Comparison of ENCODE assay signal across 8 cellular contexts in genomic region chr11:75639752-75640151, GRCh38. TPM values are rescaled to one million over a fixed set of nuclear protein-coding genes. Genes with fewer than 3 reads are reported as not detected.
DNase-seq lines count a peak whose midpoint lies in the region; ATAC-seq and TF ChIP-seq lines count a peak whose summit lies in the region.

No MANE protein-coding gene starts in this region.

- no peak overlapping the region for H3K4me3 ChIP-seq in GM23338
- H3K4me3 ChIP-seq in choroid plexus epithelial cell (ENCODE audit: low read depth, low read length) = no peak overlapping the region
- no peak overlapping the region for H3K4me3 ChIP-seq in lower lobe of right lung

- peaks cover 14% of the 10 kb centered on the region; the same call in 2 of the 3 replicates for H3K4me1 Mint-ChIP-seq in GM23338

- H3K4me3 Mint-ChIP-seq in GM23338 = no peak overlapping the region

- no peaks in the 10 kb centered on the region for H3K9me3 ChIP-seq in lower lobe of right lung

- H3K36me3 Mint-ChIP-seq in GM23338 (ENCODE audit: low read depth) = no peaks in the 10 kb centered on the region

- H4K20me1 ChIP-seq in GM23338 (replicated peaks; ENCODE audit: insufficient read depth) = no peaks in the 10 kb centered on the region

- DNase-seq in GM23338 (ENCODE audit: low spot score) (no peak), NCI-H524 treated with DMSO at 0.1 percent for 48 hours (lab: John Stamatoyannopoulos, UW) (peak; percentile 96), choroid plexus epithelial cell (ENCODE audit: low read depth) (peak; percentile 77), lower lobe of right lung (peak; percentile 89), ureter (ENCODE audit: low spot score) (peak; percentile 72)
- DNase-seq in activated T-cell treated with anti-CD3 and anti-CD28 coated beads, Interleukin-2, amount 50 U/mL, for 48 hours = no peak

- ATAC-seq in GM23338 (peak; percentile 40; the same call in 2 of the 3 replicates), lower lobe of right lung (peak; percentile 96 to 97), GM21717 (IDR thresholded peaks at IDR 0.05; ENCODE audit: unreplicated experiment) (no peak), HG02885 (IDR thresholded peaks at IDR 0.05; ENCODE audit: poor library complexity, unreplicated experiment) (no peak)

- TF ChIP-seq CTCF in GM23338 (conservative IDR thresholded peaks at IDR 0.05; ENCODE audit: low read depth in 2 of 2) = no peak
- no peak for TF ChIP-seq CTCF in choroid plexus epithelial cell (conservative IDR thresholded peaks at IDR 0.05; ENCODE audit: low read depth, low read length)
- no peak for TF ChIP-seq CTCF in lower lobe of right lung (IDR thresholded peaks at IDR 0.05)

- H3K27ac Mint-ChIP-seq in GM23338 = no peak overlapping the region

- no peaks in the 10 kb centered on the region for H3K9me2 ChIP-seq in GM23338 (ENCODE audit: insufficient read depth)

- H2AFZ ChIP-seq in GM23338 = no peak overlapping the region

- H3K4me1 ChIP-seq in GM23338 (ENCODE audit: insufficient read depth) = 0 out of 2 replicates have a peak, but pooled peaks cover 3% of the 10 kb centered on the region
- peaks cover 11% of the 10 kb centered on the region for H3K4me1 ChIP-seq in lower lobe of right lung

- no peaks in the 10 kb centered on the region for H3F3A ChIP-seq in GM23338 (replicated peaks; ENCODE audit: low read depth)

- intact Hi-C loops in lower lobe of right lung (cut with DNase I) = no loop called here

- no peaks in the 10 kb centered on the region for H3K9me3 Mint-ChIP-seq in GM23338

- H3K27me3 ChIP-seq in GM23338 (ENCODE audit: insufficient read depth) (no peaks in the 10 kb centered on the region), lower lobe of right lung (ENCODE audit: low read depth) (no peaks in the 10 kb centered on the region)

- H3K4me2 ChIP-seq in GM23338 = no peak overlapping the region

- no peaks in the 10 kb centered on the region for H3K79me2 ChIP-seq in GM23338 (replicated peaks; ENCODE audit: insufficient read depth)

- H3K27me3 Mint-ChIP-seq in GM23338 (ENCODE audit: insufficient read depth, low read depth, poor library complexity) = peaks cover 3% of the 10 kb centered on the region

- H3K27ac ChIP-seq in GM23338 (ENCODE audit: low read depth) = no peak overlapping the region
- H3K27ac ChIP-seq in lower lobe of right lung = no peak overlapping the region

- H3K36me3 ChIP-seq in GM23338 (ENCODE audit: insufficient read depth) = no peaks in the 10 kb centered on the region
- H3K36me3 ChIP-seq in lower lobe of right lung = no peaks in the 10 kb centered on the region

TF ChIP-seq in GM23338, 12 proteins besides CTCF, POLR2A, EP300 and RAD21:
- TF ChIP-seq, protein P1, sequence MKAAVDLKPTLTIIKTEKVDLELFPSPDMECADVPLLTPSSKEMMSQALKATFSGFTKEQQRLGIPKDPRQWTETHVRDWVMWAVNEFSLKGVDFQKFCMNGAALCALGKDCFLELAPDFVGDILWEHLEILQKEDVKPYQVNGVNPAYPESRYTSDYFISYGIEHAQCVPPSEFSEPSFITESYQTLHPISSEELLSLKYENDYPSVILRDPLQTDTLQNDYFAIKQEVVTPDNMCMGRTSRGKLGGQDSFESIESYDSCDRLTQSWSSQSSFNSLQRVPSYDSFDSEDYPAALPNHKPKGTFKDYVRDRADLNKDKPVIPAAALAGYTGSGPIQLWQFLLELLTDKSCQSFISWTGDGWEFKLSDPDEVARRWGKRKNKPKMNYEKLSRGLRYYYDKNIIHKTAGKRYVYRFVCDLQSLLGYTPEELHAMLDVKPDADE (IDR thresholded peaks at IDR 0.05) = no peak
- no peak for TF ChIP-seq CREB1 (CRISPR knock-in tag; IDR thresholded peaks at IDR 0.05; ENCODE audit: low read depth)
- no peak for TF ChIP-seq STAT1 (IDR thresholded peaks at IDR 0.05; ENCODE audit: unreplicated experiment)
- TF ChIP-seq EZH2phosphoT487 (IDR thresholded peaks at IDR 0.05; ENCODE audit: unreplicated experiment) = no peak
- no peak for TF ChIP-seq POLR2AphosphoS5 (IDR thresholded peaks at IDR 0.05; ENCODE audit: low read depth)
- TF ChIP-seq, protein P2, sequence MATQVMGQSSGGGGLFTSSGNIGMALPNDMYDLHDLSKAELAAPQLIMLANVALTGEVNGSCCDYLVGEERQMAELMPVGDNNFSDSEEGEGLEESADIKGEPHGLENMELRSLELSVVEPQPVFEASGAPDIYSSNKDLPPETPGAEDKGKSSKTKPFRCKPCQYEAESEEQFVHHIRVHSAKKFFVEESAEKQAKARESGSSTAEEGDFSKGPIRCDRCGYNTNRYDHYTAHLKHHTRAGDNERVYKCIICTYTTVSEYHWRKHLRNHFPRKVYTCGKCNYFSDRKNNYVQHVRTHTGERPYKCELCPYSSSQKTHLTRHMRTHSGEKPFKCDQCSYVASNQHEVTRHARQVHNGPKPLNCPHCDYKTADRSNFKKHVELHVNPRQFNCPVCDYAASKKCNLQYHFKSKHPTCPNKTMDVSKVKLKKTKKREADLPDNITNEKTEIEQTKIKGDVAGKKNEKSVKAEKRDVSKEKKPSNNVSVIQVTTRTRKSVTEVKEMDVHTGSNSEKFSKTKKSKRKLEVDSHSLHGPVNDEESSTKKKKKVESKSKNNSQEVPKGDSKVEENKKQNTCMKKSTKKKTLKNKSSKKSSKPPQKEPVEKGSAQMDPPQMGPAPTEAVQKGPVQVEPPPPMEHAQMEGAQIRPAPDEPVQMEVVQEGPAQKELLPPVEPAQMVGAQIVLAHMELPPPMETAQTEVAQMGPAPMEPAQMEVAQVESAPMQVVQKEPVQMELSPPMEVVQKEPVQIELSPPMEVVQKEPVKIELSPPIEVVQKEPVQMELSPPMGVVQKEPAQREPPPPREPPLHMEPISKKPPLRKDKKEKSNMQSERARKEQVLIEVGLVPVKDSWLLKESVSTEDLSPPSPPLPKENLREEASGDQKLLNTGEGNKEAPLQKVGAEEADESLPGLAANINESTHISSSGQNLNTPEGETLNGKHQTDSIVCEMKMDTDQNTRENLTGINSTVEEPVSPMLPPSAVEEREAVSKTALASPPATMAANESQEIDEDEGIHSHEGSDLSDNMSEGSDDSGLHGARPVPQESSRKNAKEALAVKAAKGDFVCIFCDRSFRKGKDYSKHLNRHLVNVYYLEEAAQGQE (IDR thresholded peaks at IDR 0.05; ENCODE audit: unreplicated experiment) = no peak

RNA-seq across cellular contexts. Expression of gene MAP6, which starts 29.1 kb away (rescaled TPM):
- 0.50 and 1.2 TPM in 2 replicates for total RNA-seq in GM23338 (2014; rRNA removed; shearing (Covaris generic))
- polyA plus RNA-seq in GM23338 (2016; fragmentation: Nextera tagmentation; extraction: Ambion mirVana) = 0.16 and 0.31 TPM in 2 replicates
- total RNA-seq in lower lobe of right lung (10.8 TPM), ureter (13.5 TPM)

Comparison
In these comparisons a context has a peak if more than half of its experiments do, and no peak if none do; other contexts are left out.
1. ATAC-seq: peak in GM23338 (single experiment) and lower lobe of right lung (2 of 2); none in GM21717 (single experiment) and HG02885 (single experiment).
2. DNase-seq: peak in NCI-H524 treated with DMSO at 0.1 percent for 48 hours (single experiment), choroid plexus epithelial cell (single experiment), lower lobe of right lung (single experiment) and ureter (single experiment); none in GM23338 (single experiment) and activated T-cell treated with anti-CD3 and anti-CD28 coated beads, Interleukin-2, amount 50 U/mL, for 48 hours (0 of 2).